32 cellular contexts compared by ENCODE assay signal in the genomic region with DNA sequence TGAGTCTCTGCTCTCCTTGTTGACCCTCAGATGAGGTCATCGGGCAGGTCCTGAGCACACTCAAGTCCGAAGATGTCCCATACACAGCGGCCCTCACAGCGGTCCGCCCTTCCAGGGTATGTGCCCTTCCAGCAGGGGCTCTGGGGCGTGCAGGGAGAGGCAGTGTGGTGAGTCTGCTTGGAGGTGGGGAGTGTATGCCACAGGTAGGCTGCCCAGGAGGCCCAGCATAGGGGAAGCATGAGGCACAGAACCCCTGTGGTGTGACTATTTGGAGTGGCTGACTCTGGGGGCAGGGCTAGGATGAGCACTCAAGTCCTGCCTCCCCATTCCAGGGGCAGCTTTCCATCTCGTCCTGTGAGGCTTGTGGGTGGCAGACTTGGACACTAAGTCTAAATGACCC. TPM values are rescaled to one million over a fixed set of nuclear protein-coding genes. Genes with fewer than 3 reads are reported as not detected.
"Had no signal": no experiment of that assay in that cellular context is flagged by ENCODE, and none has a peak within 500 bp of the region (broad histone marks: within the 10 kb centered on the region; RNA-seq: fewer than 3 reads in every experiment).

No MANE protein-coding gene starts in this region.

- ATAC-seq: activated CD8-positive, alpha-beta T cell treated with anti-CD3 and anti-CD28 coated beads for 36 hours; activated naive CD4-positive, alpha-beta T cell treated with anti-CD3 and anti-CD28 coated beads, Interleukin-2, amount 50 U/mL, for 72 hours; activated T-cell treated with anti-CD3 and anti-CD28 coated beads, Interleukin-2, amount 50 U/mL, for 72 hours; activated T-helper 17 cell treated with anti-CD3 and anti-CD28 coated beads, Interleukin-2, amount 50 U/mL, for 72 hours; Panc1; SK-N-SH treated with all-trans-retinoic acid at 6 μM for 48 hours; T-cell had no signal

- H3K27me3 ChIP-seq: adrenal gland had no signal

- H3K4me3 ChIP-seq: adrenal gland had no signal

- H3K9me3 ChIP-seq: adrenal gland had no signal

- DNase-seq: activated CD4-positive, alpha-beta T cell treated with anti-CD3 and anti-CD28 coated beads for 1 hour; activated CD4-positive, alpha-beta T cell treated with anti-CD3 and anti-CD28 coated beads for 48 hours; activated CD4-positive, CD25-positive, alpha-beta regulatory T cell; activated CD8-positive, alpha-beta T cell treated with anti-CD3 and anti-CD28 coated beads for 36 hours; activated effector memory CD4-positive, alpha-beta T cell treated with anti-CD3 and anti-CD28 coated beads, Interleukin-2, amount 50 U/mL, for 16 hours; activated naive CD4-positive, alpha-beta T cell; activated T-cell treated with anti-CD3 and anti-CD28 coated beads, Interleukin-2, amount 50 U/mL, for 1 hour; activated T-cell treated with anti-CD3 and anti-CD28 coated beads, Interleukin-2, amount 50 U/mL, for 72 hours; adrenal gland; caudate nucleus; Karpas-422; KBM-7; NCI-H1105; NCI-H1417 treated with DMSO at 0.1 percent for 48 hours; NCI-H1694; NCI-H1930; NCI-H2081 treated with DMSO at 0.1 percent for 48 hours; NCI-H226; NCI-H446 treated with DMSO at 0.1 percent for 48 hours; NCI-H524; NCI-H69; SIG-M5; T-cell; T-helper 2 cell; T-helper 9 cell; WERI-Rb-1 had no signal

- H3K27ac Mint-ChIP-seq: activated CD8-positive, alpha-beta T cell treated with anti-CD3 and anti-CD28 coated beads for 36 hours; activated naive CD4-positive, alpha-beta T cell treated with anti-CD3 and anti-CD28 coated beads, Interleukin-2, amount 50 U/mL, for 72 hours; activated T-cell treated with anti-CD3 and anti-CD28 coated beads, Interleukin-2, amount 50 U/mL, for 72 hours; activated T-helper 17 cell treated with anti-CD3 and anti-CD28 coated beads, Interleukin-2, amount 50 U/mL, for 72 hours; T-cell had no signal

- H3K27ac ChIP-seq: adrenal gland, WERI-Rb-1 had no signal

- H3K27me3 Mint-ChIP-seq: activated CD8-positive, alpha-beta T cell treated with anti-CD3 and anti-CD28 coated beads for 36 hours; activated T-helper 17 cell treated with anti-CD3 and anti-CD28 coated beads, Interleukin-2, amount 50 U/mL, for 72 hours; brain had no signal

- H3K9me3 Mint-ChIP-seq: activated CD8-positive, alpha-beta T cell treated with anti-CD3 and anti-CD28 coated beads for 36 hours; activated naive CD4-positive, alpha-beta T cell treated with anti-CD3 and anti-CD28 coated beads, Interleukin-2, amount 50 U/mL, for 72 hours; activated T-cell treated with anti-CD3 and anti-CD28 coated beads, Interleukin-2, amount 50 U/mL, for 72 hours; activated T-helper 17 cell treated with anti-CD3 and anti-CD28 coated beads, Interleukin-2, amount 50 U/mL, for 72 hours; T-cell had no signal

- H3K4me3 Mint-ChIP-seq: activated CD8-positive, alpha-beta T cell treated with anti-CD3 and anti-CD28 coated beads for 36 hours; activated T-cell treated with anti-CD3 and anti-CD28 coated beads, Interleukin-2, amount 50 U/mL, for 72 hours; activated T-helper 17 cell treated with anti-CD3 and anti-CD28 coated beads, Interleukin-2, amount 50 U/mL, for 72 hours; T-cell had no signal

RNA-seq across cellular contexts. Expression of a gene that starts 24.5 kb away (rescaled TPM):
- total RNA-seq: SK-MEL-5 had no signal
